Comparison of ENCODE assay signal across 17 cellular contexts in the genomic region with DNA sequence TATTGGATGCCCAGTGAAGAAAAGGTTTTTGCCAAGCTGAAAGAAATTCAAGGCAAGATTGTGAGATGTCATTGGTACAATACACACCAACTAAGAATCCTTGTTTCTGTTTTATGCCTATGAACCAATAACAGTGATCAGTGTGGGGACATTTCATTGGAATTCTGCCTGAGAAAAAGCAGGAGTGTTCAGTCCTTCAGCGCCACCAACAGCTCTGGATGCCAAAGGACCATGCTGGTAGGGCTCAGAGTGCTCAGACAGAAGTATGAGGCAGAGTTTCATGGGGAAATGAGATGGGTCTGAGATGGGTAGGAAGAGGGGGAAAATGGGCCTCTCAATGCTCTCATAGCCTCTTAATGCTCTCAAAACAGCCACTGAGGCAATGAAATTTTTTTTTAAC. TPM values are rescaled to one million over a fixed set of nuclear protein-coding genes. Genes with fewer than 3 reads are reported as not detected.
DNase-seq lines count a peak whose midpoint lies in the region; ATAC-seq and FAIRE-seq lines count a peak whose summit lies in the region.
"Had no signal": no experiment of that assay in that cellular context is flagged by ENCODE, and none has a peak within 500 bp of the region (broad histone marks: within the 10 kb centered on the region; RNA-seq: fewer than 3 reads in every experiment).

No MANE protein-coding gene starts in this region.

- H3K79me1 ChIP-seq in mesendoderm (ENCODE audit: low read length) = no peaks in the 10 kb centered on the region

- no peak overlapping the region for H2BK5ac ChIP-seq in mesendoderm (ENCODE audit: low read length)

- no peak overlapping the region for H4K5ac ChIP-seq in mesendoderm (ENCODE audit: low read length)

- H3K4me3 ChIP-seq in SK-N-MC (no peak overlapping the region; the same call in 1 of the 2 replicates), mesendoderm (ENCODE audit: low read length) (no peak overlapping the region)

- no peaks in the 10 kb centered on the region for H3K27me3 ChIP-seq in mesendoderm (ENCODE audit: insufficient read depth, low read length, poor library complexity)

- no peak for ATAC-seq in HG02884 (IDR thresholded peaks at IDR 0.05; ENCODE audit: unreplicated experiment)
- ATAC-seq: psoas muscle had no signal

- H3K27ac ChIP-seq in SK-N-MC = peak overlapping the region; percentile 95
- no peak overlapping the region for H3K27ac ChIP-seq in mesendoderm (ENCODE audit: low read depth, low read length)
- H3K27ac ChIP-seq: psoas muscle had no signal

- no peak overlapping the region for H3K9ac ChIP-seq in SK-N-MC (ENCODE audit: insufficient read length)
- H3K9ac ChIP-seq in mesendoderm (ENCODE audit: low read length) = no peak overlapping the region

- FAIRE-seq in HTR-8/SVneo (lab: Jason Lieb, UNC) = no peak

- no peaks in the 10 kb centered on the region for H3K79me2 ChIP-seq in mesendoderm (ENCODE audit: control insufficient read depth, insufficient read depth, low read length)

- H3K4me2 ChIP-seq in mesendoderm (ENCODE audit: low read length) = no peak overlapping the region

- H4K8ac ChIP-seq in mesendoderm (ENCODE audit: low read depth, low read length) = no peak overlapping the region

- no peak overlapping the region for H3K56ac ChIP-seq in mesendoderm (ENCODE audit: low read length)

- H2BK120ac ChIP-seq in mesendoderm (ENCODE audit: low read depth, low read length) = no peak overlapping the region

- no peak overlapping the region for H2BK15ac ChIP-seq in mesendoderm (replicated peaks; ENCODE audit: low read depth)

- no peak overlapping the region for H3K23ac ChIP-seq in mesendoderm (ENCODE audit: low read length)

- no peak overlapping the region for H3K18ac ChIP-seq in mesendoderm (ENCODE audit: low read length)

- no peak overlapping the region for H2AK5ac ChIP-seq in mesendoderm (ENCODE audit: low read length)

- H3K9me3 ChIP-seq in SK-N-MC (ENCODE audit: low read depth, low read length) = no peaks in the 10 kb centered on the region
- H3K9me3 ChIP-seq: psoas muscle had no signal

- no CpG with 5 or more reads among the region's 1 CpG for WGBS in mesendoderm (ENCODE audit: extremely low coverage, insufficient coverage, low lambda C conversion rate)

- DNase-seq in ELR (ENCODE audit: low read depth) = peak; percentile 15
- DNase-seq in HTR-8/SVneo (ENCODE audit: insufficient read length, low spot score) = peak; percentile 9
- no peak for DNase-seq in SK-N-MC (ENCODE audit: low read depth, low spot score)
- DNase-seq in mesendoderm = peak; percentile 6
- no peak for DNase-seq in ecto neural progenitor cell (ENCODE audit: low spot score)
- DNase-seq in NOMO-1 treated with DMSO at 0.1 percent for 48 hours (lab: John Stamatoyannopoulos, UW; ENCODE audit: unreplicated experiment) = no peak
- DNase-seq: activated CD4-positive, alpha-beta T cell treated with anti-CD3 and anti-CD28 coated beads, Interleukin-2, amount 10 ng/mL, durations not matched to agents 7 days and 5 days; activated naive CD8-positive, alpha-beta T cell treated with anti-CD3 and anti-CD28 coated beads, Interleukin-2, amount 10 ng/mL, durations not matched to agents 7 days and 5 days; activated T-cell treated with anti-CD3 and anti-CD28 coated beads, Interleukin-2, amount 50 U/mL, for 1 hour; caudate nucleus; endodermal cell; naive thymus-derived CD8-positive, alpha-beta T cell; NCI-H1436 treated with DMSO at 0.1 percent for 48 hours; psoas muscle; Right ventricle myocardium superior; substantia nigra had no signal

- no peaks in the 10 kb centered on the region for H3K4me1 ChIP-seq in mesendoderm (ENCODE audit: control insufficient read depth, low read depth, low read length)
- H3K4me1 ChIP-seq: psoas muscle had no signal

- no peak overlapping the region for H3K4ac ChIP-seq in mesendoderm (ENCODE audit: low read depth, low read length)

- no peaks in the 10 kb centered on the region for H3K36me3 ChIP-seq in SK-N-MC (ENCODE audit: insufficient read depth, low read length)
- no peaks in the 10 kb centered on the region for H3K36me3 ChIP-seq in mesendoderm (ENCODE audit: control insufficient read depth, insufficient read depth, low read length)

RNA-seq across cellular contexts. Expression of a gene that starts 56.5 kb away (rescaled TPM):
- polyA plus RNA-seq in mesendoderm (2013, experiment 1 of 2) = 20.7 TPM
- polyA plus RNA-seq in mesendoderm (2013, experiment 2 of 2) = 20.8 TPM

RNA-seq across cellular contexts. Expression of a gene that starts 56.6 kb away (rescaled TPM):
- polyA plus RNA-seq in mesendoderm (2013, experiment 1 of 2) = 323 TPM
- 316 TPM for polyA plus RNA-seq in mesendoderm (2013, experiment 2 of 2)

Comparison
In these comparisons a context has a peak if more than half of its experiments do, and no peak if none do; other contexts are left out.
1. DNase-seq: peak in ELR (single experiment), HTR-8/SVneo (single experiment) and mesendoderm (single experiment); none in SK-N-MC (single experiment), ecto neural progenitor cell (single experiment) and NOMO-1 treated with DMSO at 0.1 percent for 48 hours (single experiment).